ENCODE assay signal across 34 cellular contexts in the genomic region with DNA sequence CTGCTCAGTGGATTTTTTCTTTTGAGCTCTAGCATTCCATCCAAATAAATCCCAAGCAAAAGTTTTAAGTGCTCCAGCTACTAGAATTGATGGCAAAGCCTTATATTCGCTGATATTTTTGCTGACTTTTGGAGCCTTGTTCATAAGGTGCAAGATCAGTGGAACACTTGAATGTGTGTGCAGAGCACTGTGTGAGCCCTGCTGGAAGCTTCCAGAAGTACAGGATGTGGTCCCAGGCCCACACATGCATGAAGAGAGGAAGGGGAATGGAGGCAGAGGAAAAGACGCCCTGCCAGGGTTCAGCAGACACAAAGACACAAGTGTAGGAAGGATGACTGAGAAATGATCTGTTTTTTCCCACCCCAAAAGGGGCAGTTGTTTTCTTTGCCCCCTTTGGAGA.
DNase-seq lines count a peak whose midpoint lies in the region; ATAC-seq, FAIRE-seq and TF ChIP-seq lines count a peak whose summit lies in the region.
"Had no signal": no experiment of that assay in that cellular context is flagged by ENCODE, and none has a peak within 500 bp of the region (broad histone marks: within the 10 kb centered on the region; RNA-seq: fewer than 3 reads in every experiment).

No MANE protein-coding gene starts in this region.

- no CpG with 5 or more reads among the region's 2 CpGs for WGBS in H9 (ENCODE audit: extremely low coverage, insufficient read length, low lambda C conversion rate)
- WGBS in K562 (ENCODE audit: insufficient coverage, low coverage, missing lambda C conversion rate), result 0% methylated on average over 2 of the region's 2 CpGs

- H2BK20ac ChIP-seq in H9 (ENCODE audit: low read depth, low read length, poor library complexity, severe bottlenecking), result no peak overlapping the region

- H2BK5ac ChIP-seq in H9 (ENCODE audit: insufficient read length, low read length), result no peak overlapping the region

- H4K8ac ChIP-seq in H9 (replicated peaks; ENCODE audit: insufficient read length, low read depth, low read length), result no peak overlapping the region

- no peak overlapping the region for H2BK15ac ChIP-seq in H9 (ENCODE audit: low read depth, low read length)

- H3K9me3 Mint-ChIP-seq in H9 (peaks cover 0 to 6% of the 10 kb centered on the region in 2 experiments; a peak in 3 of 5 replicates), glutamatergic neuron (ENCODE audit: unreplicated experiment) (peaks cover 4% of the 10 kb centered on the region)
- H3K9me3 Mint-ChIP-seq: activated naive CD8-positive, alpha-beta T cell treated with anti-CD3 and anti-CD28 coated beads for 36 hours; dendritic cell treated with granulocyte-macrophage colony-stimulating factor and Interleukin-4, amounts not matched to agents 40 ng/mL and 50 ng/mL, for 4 days; immature natural killer cell had no signal

- no peak for TF ChIP-seq RAD21 in K562 (CRISPR knock-in tag; conservative IDR thresholded peaks at IDR 0.05 in 1 of 2, IDR thresholded peaks at IDR 0.05 in 1 of 2)

- CTCF ChIA-PET in K562 (lab: Yijun Ruan, JAX; ENCODE audit: low intra/inter-chr PET ratio), result no interaction called here

- H3K18ac ChIP-seq in H9 (ENCODE audit: insufficient read length, low read depth, low read length), result no peak overlapping the region

- no peak overlapping the region for H4K91ac ChIP-seq in H9 (ENCODE audit: insufficient read length, low read depth, low read length)

- no peaks in the 10 kb centered on the region for H3K9me3 ChIP-seq in H9 (ENCODE audit: control insufficient read depth, low read depth, low read length)
- no peaks in the 10 kb centered on the region for H3K9me3 ChIP-seq in K562 (replicated peaks; ENCODE audit: control insufficient read depth, insufficient read depth, low read depth, low read length)
- H3K9me3 ChIP-seq: BE2C, esophagus muscularis mucosa, gastrocnemius medialis, left lung, right atrium auricular region, stomach, thyroid gland, vagina had no signal

- no peak overlapping the region for H3K4ac ChIP-seq in H9 (ENCODE audit: low read depth, low read length)

- no peak for FAIRE-seq in K562 (lab: Jason Lieb, UNC)

- H2AFZ ChIP-seq in H9 (ENCODE audit: low read length) (no peak overlapping the region), K562 (ENCODE audit: low read depth, low read length) (no peak overlapping the region)

- no peak overlapping the region for H3K56ac ChIP-seq in H9 (ENCODE audit: insufficient read length, low read depth, low read length)

- ATAC-seq in K562 (peak; percentile 84), GM19023 (IDR thresholded peaks at IDR 0.05; ENCODE audit: unreplicated experiment) (no peak), GM18498 (IDR thresholded peaks at IDR 0.05; ENCODE audit: unreplicated experiment) (no peak)
- ATAC-seq: gastrocnemius medialis, left lung had no signal

- no peak for TF ChIP-seq EP300 in K562 (IDR thresholded peaks at IDR 0.05; ENCODE audit: low read length)

- in situ Hi-C loops in K562 (cut with MboI), result no loop called here

- no peaks in the 10 kb centered on the region for H4K20me1 ChIP-seq in H9 (ENCODE audit: control insufficient read depth, insufficient read depth, insufficient read length)
- H4K20me1 ChIP-seq in K562 (replicated peaks; ENCODE audit: control insufficient read depth, insufficient read depth, low read length), result no peaks in the 10 kb centered on the region

- H3K9me1 ChIP-seq in K562 (ENCODE audit: control insufficient read depth, insufficient read depth, low read length), result no peaks in the 10 kb centered on the region

- H3K23ac ChIP-seq in H9 (ENCODE audit: insufficient read length, low read depth, low read length), result no peak overlapping the region

- H3K27ac ChIP-seq in H9 (ENCODE audit: insufficient read length, low read depth, low read length) (no peak overlapping the region), K562 (ENCODE audit: extremely low read depth, low read depth, low read length) (no peak overlapping the region)
- H3K27ac ChIP-seq: esophagus muscularis mucosa, gastrocnemius medialis, left lung, right atrium auricular region, stomach, thyroid gland, vagina had no signal

- no peak overlapping the region for H3K4me2 ChIP-seq in H9 (ENCODE audit: insufficient read depth, insufficient read length, low read length)
- no peak overlapping the region for H3K4me2 ChIP-seq in K562 (ENCODE audit: insufficient read depth, low read length)

- no peaks in the 10 kb centered on the region for H3K27me3 ChIP-seq in H9 (ENCODE audit: insufficient read depth, low read length)
- peaks cover 12 to 17% of the 10 kb centered on the region in 2 experiments; a peak in 4 of 5 replicates for H3K27me3 ChIP-seq in K562 (ENCODE audit: control insufficient read depth in 2 of 2, insufficient read depth in 2 of 2, low read length in 2 of 2)
- H3K27me3 ChIP-seq: BE2C, left lung, right atrium auricular region, thyroid gland, vagina had no signal

- H3K4me3 Mint-ChIP-seq in H9, result no peak overlapping the region
- H3K4me3 Mint-ChIP-seq in glutamatergic neuron (ENCODE audit: unreplicated experiment), result no peak overlapping the region
- H3K4me3 Mint-ChIP-seq: activated naive CD8-positive, alpha-beta T cell treated with anti-CD3 and anti-CD28 coated beads for 36 hours; dendritic cell treated with granulocyte-macrophage colony-stimulating factor and Interleukin-4, amounts not matched to agents 40 ng/mL and 50 ng/mL, for 4 days; immature natural killer cell; nephron progenitor cell had no signal

- H3K36me3 Mint-ChIP-seq in H9 (ENCODE audit: insufficient read depth in 1 of 3, low read depth in 3 of 3) (peaks cover 0 to 3% (median 0%) of the 10 kb centered on the region in 3 experiments; a peak in 3 of 7 replicates), glutamatergic neuron (ENCODE audit: unreplicated experiment) (peaks cover 5% of the 10 kb centered on the region)
- H3K36me3 Mint-ChIP-seq: activated naive CD8-positive, alpha-beta T cell treated with anti-CD3 and anti-CD28 coated beads for 36 hours; immature natural killer cell had no signal

- H3K27me3 Mint-ChIP-seq in H9 (ENCODE audit: low read depth), result peaks cover 2% of the 10 kb centered on the region
- H3K27me3 Mint-ChIP-seq in glutamatergic neuron (ENCODE audit: unreplicated experiment), result no peaks in the 10 kb centered on the region

- H3K4me1 ChIP-seq in H9 (ENCODE audit: insufficient read depth, low read length), result no peaks in the 10 kb centered on the region
- H3K4me1 ChIP-seq in K562 (replicated peaks in 1 of 2; ENCODE audit: control insufficient read depth in 2 of 2, insufficient read depth in 2 of 2, low read length in 2 of 2), result no peaks in the 10 kb centered on the region
- H3K4me1 ChIP-seq: BE2C, left lung, thyroid gland, vagina had no signal

- no peak overlapping the region for H3K27ac Mint-ChIP-seq in H9
- no peak overlapping the region for H3K27ac Mint-ChIP-seq in glutamatergic neuron (ENCODE audit: unreplicated experiment)
- H3K27ac Mint-ChIP-seq: activated naive CD8-positive, alpha-beta T cell treated with anti-CD3 and anti-CD28 coated beads for 36 hours; dendritic cell treated with granulocyte-macrophage colony-stimulating factor and Interleukin-4, amounts not matched to agents 40 ng/mL and 50 ng/mL, for 4 days; immature natural killer cell; nephron progenitor cell had no signal

- BruUV-seq in K562 (replicated peaks; lab: Mats Ljungman, UMichigan), result no TSS peak

- H3T11ph ChIP-seq in H9 (ENCODE audit: low read length), result no peak overlapping the region

- H3K9ac ChIP-seq in H9 (ENCODE audit: extremely low read depth, insufficient read length, low read length), result no peak overlapping the region
- no peak overlapping the region for H3K9ac ChIP-seq in K562 (ENCODE audit: insufficient read depth in 1 of 2, low read depth in 2 of 2, low read length in 2 of 2)

- H2BK12ac ChIP-seq in H9 (ENCODE audit: insufficient read length, low read depth, low read length), result no peak overlapping the region

- H2BK120ac ChIP-seq in H9 (ENCODE audit: low read depth, low read length, poor library complexity, severe bottlenecking), result no peak overlapping the region

- DNase-seq in AG10803 (ENCODE audit: low read depth) (no peak), H9 (no peak), K562 (ENCODE audit: extremely low read depth in 1 of 4, low spot score in 3 of 4) (peak in 1 of 4 experiments; percentile 9), glutamatergic neuron (no peak), NCI-H1694 treated with DMSO at 0.1 percent for 48 hours (lab: John Stamatoyannopoulos, UW) (no peak), NCI-H226 (no peak)
- DNase-seq: activated CD4-positive, alpha-beta T cell treated with anti-CD3 and anti-CD28 coated beads for 48 hours; activated CD8-positive, alpha-beta memory T cell treated with anti-CD3 and anti-CD28 coated beads for 24 hours; activated effector memory CD4-positive, alpha-beta T cell treated with Interleukin-2 at 50 U/mL for 16 hours; activated naive CD8-positive, alpha-beta T cell treated with anti-CD3 and anti-CD28 coated beads for 36 hours; aorta; BE2C; central memory CD4-positive, alpha-beta T cell; gastrocnemius medialis; H7; hypothalamus; immature natural killer cell; Kasumi-1; left lung; mesenchymal stem cell; MV-4-11; NCI-H1436 treated with DMSO at 0.1 percent for 48 hours; NCI-H748 treated with DMSO at 0.1 percent for 48 hours; nephron progenitor cell; stimulated activated CD8-positive, alpha-beta memory T cell treated with anti-CD3 and anti-CD28 coated beads, Interleukin-4, amount 100 ng/mL, for 48 hours; stomach; SW 1271; thyroid gland had no signal

- no peak overlapping the region for H2AK5ac ChIP-seq in H9 (ENCODE audit: insufficient read length, low read length)

- H3K4me3 ChIP-seq in AG10803 (ENCODE audit: low read length) (no peak overlapping the region), K562 (no peak overlapping the region)
- H3K4me3 ChIP-seq: esophagus muscularis mucosa, gastrocnemius medialis, left lung, right atrium auricular region, stomach, thyroid gland, vagina had no signal

- TF ChIP-seq CTCF in AG10803 (conservative IDR thresholded peaks at IDR 0.05; ENCODE audit: low read length) (0 out of 2 replicates have a peak, but pooled peaks have one; percentile 10), H9 (conservative IDR thresholded peaks at IDR 0.05) (peak; percentile 27; the same call in 2 of the 3 replicates), K562 (IDR thresholded peaks at IDR 0.05 in 2 of 3, conservative IDR thresholded peaks at IDR 0.05 in 1 of 3; ENCODE audit: insufficient read depth in 2 of 3, low read depth in 1 of 3, low read length in 3 of 3) (peak; percentile 10 to 16 (median 15); a peak in 1 of 6 replicates), glutamatergic neuron (IDR thresholded peaks at IDR 0.05; ENCODE audit: partially characterized antibody, unreplicated experiment) (peak; percentile 21)

- no peaks in the 10 kb centered on the region for H3K79me2 ChIP-seq in H9 (ENCODE audit: insufficient read depth, low read length)
- H3K79me2 ChIP-seq in K562 (ENCODE audit: control insufficient read depth, insufficient read depth, low read length), result no peaks in the 10 kb centered on the region

- H3K36me3 ChIP-seq in K562 (ENCODE audit: control insufficient read depth, insufficient read depth, low read length), result no peaks in the 10 kb centered on the region
- H3K36me3 ChIP-seq: BE2C, esophagus muscularis mucosa, gastrocnemius medialis, left lung, right atrium auricular region, stomach, thyroid gland, vagina had no signal

- no peak overlapping the region; the same call in 1 of the 2 replicates for H3K14ac ChIP-seq in H9 (ENCODE audit: insufficient read depth, low read length)

- no peak overlapping the region for H4K5ac ChIP-seq in H9 (ENCODE audit: insufficient read length, low read depth, low read length)

- H3K23me2 ChIP-seq in H9 (ENCODE audit: insufficient read length, low read depth, low read length, poor library complexity, severe bottlenecking), result no peaks in the 10 kb centered on the region

- intact Hi-C loops in K562 (cut with micrococcal nuclease), result no loop called here

- H3K4me1 Mint-ChIP-seq in H9, result no peaks in the 10 kb centered on the region
- peaks cover 17% of the 10 kb centered on the region for H3K4me1 Mint-ChIP-seq in glutamatergic neuron (ENCODE audit: low read depth, unreplicated experiment)
- H3K4me1 Mint-ChIP-seq: activated naive CD8-positive, alpha-beta T cell treated with anti-CD3 and anti-CD28 coated beads for 36 hours; immature natural killer cell had no signal

- POLR2A ChIA-PET in K562 (lab: Yijun Ruan, JAX), result no interaction called here

- no peak for TF ChIP-seq POLR2A in K562 (conservative IDR thresholded peaks at IDR 0.05)

- H3K79me1 ChIP-seq in H9 (ENCODE audit: insufficient read depth, low read depth, low read length, poor library complexity, severe bottlenecking), result no peaks in the 10 kb centered on the region
